In genomic region chr17:75681289-75681688, GRCh38 we compare ENCODE assay signal across 14 cellular contexts. TPM values are rescaled to one million over a fixed set of nuclear protein-coding genes. Genes with fewer than 3 reads are reported as not detected.
DNase-seq lines count a peak whose midpoint lies in the region; ATAC-seq, FAIRE-seq and TF ChIP-seq lines count a peak whose summit lies in the region.
"Had no signal": no experiment of that assay in that cellular context is flagged by ENCODE, and none has a peak within 500 bp of the region (broad histone marks: within the 10 kb centered on the region; RNA-seq: fewer than 3 reads in every experiment).

No MANE protein-coding gene starts in this region.

- no peak for DNase-seq in stimulated activated naive CD8-positive, alpha-beta T cell treated with anti-CD3 and anti-CD28 coated beads, Interleukin-15, Interleukin-2, amounts not matched to agents 100 U/mL and 50 U/mL, for 24 hours
- DNase-seq in stimulated activated naive CD8-positive, alpha-beta T cell treated with anti-CD3 and anti-CD28 coated beads, Interleukin-15, amount 100 ng/mL, for 72 hours: no peak
- DNase-seq in bronchial epithelial cell (ENCODE audit: low read depth): peak; percentile 81
- DNase-seq in vagina (ENCODE audit: extremely low spot score in 2 of 2): no peak
- DNase-seq: NCI-H2107; stimulated activated CD4-positive, alpha-beta T cell treated with anti-CD3 and anti-CD28 coated beads, Interleukin-1b, Interleukin-23, amount 100 ng/mL, for 48 hours had no signal

- TF ChIP-seq POLR2A in vagina (IDR thresholded peaks at IDR 0.05): no peak

- peaks cover 4% of the 10 kb centered on the region for H3K36me3 ChIP-seq in bronchial epithelial cell (ENCODE audit: control insufficient read depth, insufficient read depth, low read length)
- peaks cover 86% of the 10 kb centered on the region for H3K36me3 ChIP-seq in mesodermal cell (ENCODE audit: control insufficient read depth, insufficient read depth, low read length)
- H3K36me3 ChIP-seq in vagina: peaks cover 0 to 12% of the 10 kb centered on the region in 2 donors

- H3K4me1 Mint-ChIP-seq in stimulated activated naive CD8-positive, alpha-beta T cell treated with anti-CD3 and anti-CD28 coated beads, Interleukin-15, amount 100 ng/mL, for 72 hours: peaks cover 32% of the 10 kb centered on the region

- no peak overlapping the region for H3K4me3 ChIP-seq in bronchial epithelial cell (ENCODE audit: low read depth, low read length)
- no peak overlapping the region for H3K4me3 ChIP-seq in mesodermal cell (ENCODE audit: extremely low read depth, insufficient read depth, low read length, poor library complexity, severe bottlenecking)
- no peak overlapping the region for H3K4me3 ChIP-seq in vagina
- H3K4me3 ChIP-seq: cardiac muscle cell had no signal

- H3K27ac Mint-ChIP-seq in stimulated activated naive CD8-positive, alpha-beta T cell treated with anti-CD3 and anti-CD28 coated beads, Interleukin-15, amount 100 ng/mL, for 72 hours: no peak overlapping the region

- H3K27me3 Mint-ChIP-seq in stimulated activated naive CD8-positive, alpha-beta T cell treated with anti-CD3 and anti-CD28 coated beads, Interleukin-15, amount 100 ng/mL, for 72 hours: no peaks in the 10 kb centered on the region

- peak; percentile 8 for ATAC-seq in stimulated activated naive CD8-positive, alpha-beta T cell treated with anti-CD3 and anti-CD28 coated beads, Interleukin-15, Interleukin-2, amounts not matched to agents 100 U/mL and 50 U/mL, for 24 hours
- ATAC-seq in stimulated activated naive CD8-positive, alpha-beta T cell treated with anti-CD3 and anti-CD28 coated beads, Interleukin-15, amount 100 ng/mL, for 72 hours: no peak
- ATAC-seq in HG02870 (IDR thresholded peaks at IDR 0.05; ENCODE audit: unreplicated experiment) (no peak), HG02623 (IDR thresholded peaks at IDR 0.05; ENCODE audit: unreplicated experiment) (no peak), GM18873 (IDR thresholded peaks at IDR 0.05; ENCODE audit: low FRiP score, unreplicated experiment) (no peak)

- no peak for TF ChIP-seq CTCF in bronchial epithelial cell (IDR thresholded peaks at IDR 0.05; ENCODE audit: insufficient read depth, low read length, severe bottlenecking)
- no peak for TF ChIP-seq CTCF in vagina (IDR thresholded peaks at IDR 0.05)

- H3K9me3 ChIP-seq in mesodermal cell (ENCODE audit: control insufficient read depth, low read length) (no peaks in the 10 kb centered on the region), vagina (no peaks in the 10 kb centered on the region)
- H3K9me3 ChIP-seq: neutrophil had no signal

- H3K27me3 ChIP-seq in bronchial epithelial cell (ENCODE audit: control insufficient read depth, insufficient read depth, low read length) (no peaks in the 10 kb centered on the region), vagina (no peaks in the 10 kb centered on the region)
- H3K27me3 ChIP-seq: cardiac muscle cell, neutrophil had no signal

- H3K9me3 Mint-ChIP-seq in stimulated activated naive CD8-positive, alpha-beta T cell treated with anti-CD3 and anti-CD28 coated beads, Interleukin-15, amount 100 ng/mL, for 72 hours: no peaks in the 10 kb centered on the region

- H3K27ac ChIP-seq in mesodermal cell (ENCODE audit: low read depth, low read length, severe bottlenecking) (peak overlapping the region; percentile 41), vagina (peak overlapping the region; percentile 31)
- H3K27ac ChIP-seq: cardiac muscle cell, neutrophil, VCaP had no signal

- WGBS in mesodermal cell (ENCODE audit: insufficient coverage in 2 of 2), 2 experiments: 73% methylated on average over 2 of the region's 3 CpGs; no CpG with 5 or more reads in 1 of the 2 experiments

- H3K4me1 ChIP-seq in mesodermal cell (ENCODE audit: control insufficient read depth, insufficient read depth, low read length, poor library complexity, severe bottlenecking) (peaks cover 36% of the 10 kb centered on the region), vagina (peaks cover 42% of the 10 kb centered on the region)

- H3K4me3 Mint-ChIP-seq in stimulated activated naive CD8-positive, alpha-beta T cell treated with anti-CD3 and anti-CD28 coated beads, Interleukin-15, amount 100 ng/mL, for 72 hours: no peak overlapping the region

- FAIRE-seq in bronchial epithelial cell (lab: Jason Lieb, UNC): no peak

- intact Hi-C loops in vagina (cut with DNase I): no loop called here

RNA-seq across cellular contexts. Expression of gene SAP30BP, which starts 14.2 kb away (rescaled TPM):
- total RNA-seq in bronchial epithelial cell (58.4 and 65.0 TPM in 2 replicates), vagina (79.1 TPM)
- 95.8 TPM for polyA plus RNA-seq in mesodermal cell (2013, experiment 1 of 2)
- polyA plus RNA-seq in mesodermal cell (2013, experiment 2 of 2): 91.9 TPM

RNA-seq across cellular contexts. Expression of gene RECQL5, which starts 14.3 kb away (rescaled TPM):
- total RNA-seq in bronchial epithelial cell (11.6 and 28.9 TPM in 2 replicates), vagina (44.0 TPM)
- polyA plus RNA-seq in mesodermal cell (2013, experiment 1 of 2): 31.4 TPM
- 27.7 TPM for polyA plus RNA-seq in mesodermal cell (2013, experiment 2 of 2)

RNA-seq across cellular contexts. Expression of gene ITGB4, which starts 40.0 kb away (rescaled TPM):
- total RNA-seq in bronchial epithelial cell (297 and 565 TPM in 2 replicates), vagina (169 TPM)
- 1.8 TPM for polyA plus RNA-seq in mesodermal cell (2013, experiment 1 of 2)
- 1.4 TPM for polyA plus RNA-seq in mesodermal cell (2013, experiment 2 of 2)
- total RNA-seq: G401 had no signal

RNA-seq across cellular contexts. Expression of gene SMIM5, which starts 48.1 kb away (rescaled TPM):
- total RNA-seq in bronchial epithelial cell: 3.9 and 7.4 TPM in 2 replicates
- polyA plus RNA-seq in mesodermal cell (2013, experiment 1 of 2): not detected
- not detected for polyA plus RNA-seq in mesodermal cell (2013, experiment 2 of 2)
- 2.2 TPM for total RNA-seq in vagina
- total RNA-seq: G401 had no signal
